In genomic region chr4:6118201-6118600, GRCh38 we compare ENCODE assay signal across 16 cellular contexts.
"Had no signal": no experiment of that assay in that cellular context is flagged by ENCODE, and none has a peak within 500 bp of the region (broad histone marks: within the 10 kb centered on the region; RNA-seq: fewer than 3 reads in every experiment).

No MANE protein-coding gene starts in this region.

- H3K36me3 ChIP-seq: esophagus squamous epithelium, gastroesophageal sphincter, left ventricle myocardium inferior, lower lobe of right lung, neutrophil, right atrium auricular region, sigmoid colon had no signal

- H3K4me3 Mint-ChIP-seq: effector memory CD8-positive, alpha-beta T cell; memory B cell; naive thymus-derived CD4-positive, alpha-beta T cell; nephron progenitor cell had no signal

- H3K4me3 ChIP-seq: esophagus squamous epithelium, gastroesophageal sphincter, left ventricle myocardium inferior, lower lobe of right lung, right atrium auricular region, sigmoid colon, skin epidermis had no signal

- H3K9me3 ChIP-seq: esophagus squamous epithelium, gastroesophageal sphincter, left ventricle myocardium inferior, lower lobe of right lung, neutrophil, right atrium auricular region, sigmoid colon had no signal

- H3K4me1 Mint-ChIP-seq: memory B cell had no signal

- H3K27me3 Mint-ChIP-seq: effector memory CD8-positive, alpha-beta T cell had no signal

- H3K27ac ChIP-seq: esophagus squamous epithelium, gastroesophageal sphincter, left ventricle myocardium inferior, lower lobe of right lung, neutrophil, right atrium auricular region, sigmoid colon, skin epidermis had no signal

- H3K27ac Mint-ChIP-seq: effector memory CD8-positive, alpha-beta T cell; memory B cell; naive thymus-derived CD4-positive, alpha-beta T cell; nephron progenitor cell had no signal

- H3K27me3 ChIP-seq: right atrium auricular region had no signal

- H3K36me3 Mint-ChIP-seq: memory B cell had no signal

- ATAC-seq: effector memory CD8-positive, alpha-beta T cell; gastroesophageal sphincter; lower lobe of right lung; naive thymus-derived CD4-positive, alpha-beta T cell had no signal

- H3K9me3 Mint-ChIP-seq: effector memory CD8-positive, alpha-beta T cell; naive thymus-derived CD4-positive, alpha-beta T cell; nephron progenitor cell had no signal

- H3K4me1 ChIP-seq: esophagus squamous epithelium, gastroesophageal sphincter, left ventricle myocardium inferior, lower lobe of right lung, right atrium auricular region, sigmoid colon had no signal

- DNase-seq: effector memory CD8-positive, alpha-beta T cell; esophagus squamous epithelium; foreskin fibroblast; glutamatergic neuron; left ventricle myocardium inferior; lower lobe of right lung; naive thymus-derived CD4-positive, alpha-beta T cell; nephron progenitor cell; stimulated activated naive CD4-positive, alpha-beta T cell; trophoblast cell had no signal
